8 cellular contexts compared by ENCODE assay signal in the genomic region with DNA sequence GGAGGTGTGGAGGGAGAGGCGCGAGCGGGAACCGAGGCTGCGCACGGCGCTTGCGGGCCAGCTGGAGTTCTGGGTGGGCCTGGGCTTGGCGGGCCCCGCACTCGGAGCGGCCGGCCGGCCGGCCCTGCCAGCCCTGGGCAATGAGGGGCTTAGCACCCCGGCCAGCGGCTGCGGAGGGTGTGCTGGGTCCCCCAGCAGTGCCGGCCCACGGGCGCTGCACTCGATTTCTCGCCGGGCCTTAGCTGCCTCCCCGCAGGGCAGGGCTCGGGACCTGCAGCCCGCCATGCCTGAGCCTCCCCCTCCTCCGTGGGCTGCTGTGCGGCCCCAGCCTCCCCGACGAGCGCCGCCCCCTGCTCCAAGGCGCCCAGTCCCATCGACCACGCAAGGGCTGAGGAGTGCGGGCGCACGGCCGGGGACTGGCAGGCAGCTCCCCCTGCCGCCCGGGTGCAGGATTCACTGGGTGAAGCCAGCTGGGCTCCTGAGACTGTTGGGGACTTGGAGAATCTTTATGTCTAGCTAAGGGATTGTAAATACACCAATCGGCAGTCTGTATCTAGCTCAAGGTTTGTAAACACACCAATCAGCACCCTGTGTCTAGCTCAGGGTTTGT. TPM values are rescaled to one million over a fixed set of nuclear protein-coding genes. Genes with fewer than 3 reads are reported as not detected.
A peak's percentile ranks its signal among the peaks of the same experiment; 100 is the strongest.
DNase-seq lines count a peak whose midpoint lies in the region; ATAC-seq and TF ChIP-seq lines count a peak whose summit lies in the region.
"Not testable (repeated sequence)": the region's sequence is repeated elsewhere in the genome, so short reads cannot be mapped to it uniquely, and the experiment has no call there.

No MANE protein-coding gene starts in this region.

- H3K9me3 Mint-ChIP-seq in CD4-positive, CD25-positive, alpha-beta regulatory T cell; activated CD4-positive, alpha-beta T cell treated with anti-CD3 and anti-CD28 coated beads, Interleukin-2, amount 10 ng/mL, durations not matched to agents 24 days and 14 days; activated T-helper 2 cell treated with anti-CD3 and anti-CD28 coated beads, Interferon-gamma antibody, Interleukin-2, Interleukin-4, amounts not matched to agents 10 μg/mL and 5 μg/mL and 100 μg/mL, durations not matched to agents 14 hours and 24 hours and 36 hours; central memory CD8-positive, alpha-beta T cell; memory B cell; stimulated activated naive B cell treated with anti-CD40 and anti-IgM and Interleukin-4, amounts not matched to agents 10 μg/mL and 1 μg/mL and 100 μg/mL, for 72 hours: not testable (repeated sequence)

- intact Hi-C loops in activated CD4-positive, alpha-beta T cell treated with anti-CD3 and anti-CD28 coated beads, Interleukin-2, amount 10 ng/mL, durations not matched to agents 24 days and 14 days (cut with micrococcal nuclease); activated T-helper 2 cell treated with anti-CD3 and anti-CD28 coated beads, Interferon-gamma antibody, Interleukin-2, Interleukin-4, amounts not matched to agents 10 μg/mL and 5 μg/mL and 100 μg/mL, durations not matched to agents 14 hours and 24 hours and 36 hours (cut with micrococcal nuclease): not testable (repeated sequence)

- not testable (repeated sequence) for H3K36me3 Mint-ChIP-seq in CD4-positive, CD25-positive, alpha-beta regulatory T cell; activated CD4-positive, alpha-beta T cell treated with anti-CD3 and anti-CD28 coated beads, Interleukin-2, amount 10 ng/mL, durations not matched to agents 24 days and 14 days (ENCODE audit: low read depth); memory B cell; stimulated activated naive B cell treated with anti-CD40 and anti-IgM and Interleukin-4, amounts not matched to agents 10 μg/mL and 1 μg/mL and 100 μg/mL, for 72 hours
- peaks cover 13% of the 10 kb centered on the region for H3K36me3 Mint-ChIP-seq in activated T-helper 2 cell treated with anti-CD3 and anti-CD28 coated beads, Interferon-gamma antibody, Interleukin-2, Interleukin-4, amounts not matched to agents 10 μg/mL and 5 μg/mL and 100 μg/mL, durations not matched to agents 14 hours and 24 hours and 36 hours (ENCODE audit: low read depth)
- peaks cover 12% of the 10 kb centered on the region for H3K36me3 Mint-ChIP-seq in central memory CD8-positive, alpha-beta T cell (ENCODE audit: insufficient read depth)

- H3K9me3 ChIP-seq in CD4-positive, CD25-positive, alpha-beta regulatory T cell (ENCODE audit: control insufficient read depth in 2 of 2, low read length in 2 of 2), result not testable (repeated sequence)

- not testable (repeated sequence) for H3K27ac ChIP-seq in CD4-positive, CD25-positive, alpha-beta regulatory T cell (ENCODE audit: insufficient read depth, low read length, poor library complexity, severe bottlenecking)

- peak overlapping the region in 2 of 3 donors; percentile 83 to 92 for H3K27ac Mint-ChIP-seq in CD4-positive, CD25-positive, alpha-beta regulatory T cell
- peak overlapping the region; percentile 27 for H3K27ac Mint-ChIP-seq in activated CD4-positive, alpha-beta T cell treated with anti-CD3 and anti-CD28 coated beads, Interleukin-2, amount 10 ng/mL, durations not matched to agents 24 days and 14 days
- H3K27ac Mint-ChIP-seq in activated T-helper 2 cell treated with anti-CD3 and anti-CD28 coated beads, Interferon-gamma antibody, Interleukin-2, Interleukin-4, amounts not matched to agents 10 μg/mL and 5 μg/mL and 100 μg/mL, durations not matched to agents 14 hours and 24 hours and 36 hours, result peak overlapping the region; percentile 8
- not testable (repeated sequence) for H3K27ac Mint-ChIP-seq in central memory CD8-positive, alpha-beta T cell (ENCODE audit: low read depth); memory B cell
- H3K27ac Mint-ChIP-seq in stimulated activated naive B cell treated with anti-CD40 and anti-IgM and Interleukin-4, amounts not matched to agents 10 μg/mL and 1 μg/mL and 100 μg/mL, for 72 hours, result peak overlapping the region; percentile 7

- H3K27me3 ChIP-seq in CD4-positive, CD25-positive, alpha-beta regulatory T cell (ENCODE audit: control insufficient read depth, insufficient read depth, low read length), result not testable (repeated sequence)

- H3K4me3 ChIP-seq in CD4-positive, CD25-positive, alpha-beta regulatory T cell (ENCODE audit: low read depth, low read length), result peak overlapping the region; percentile 80
- H3K4me3 ChIP-seq in HFF-Myc (replicated peaks; ENCODE audit: low read depth, low read length); fibroblast of villous mesenchyme (ENCODE audit: low read depth, low read length): not testable (repeated sequence)

- peaks cover 14 to 30% (median 23%) of the 10 kb centered on the region in 4 donors for H3K4me1 Mint-ChIP-seq in CD4-positive, CD25-positive, alpha-beta regulatory T cell
- H3K4me1 Mint-ChIP-seq in activated CD4-positive, alpha-beta T cell treated with anti-CD3 and anti-CD28 coated beads, Interleukin-2, amount 10 ng/mL, durations not matched to agents 24 days and 14 days, result peaks cover 20% of the 10 kb centered on the region
- peaks cover 15% of the 10 kb centered on the region for H3K4me1 Mint-ChIP-seq in activated T-helper 2 cell treated with anti-CD3 and anti-CD28 coated beads, Interferon-gamma antibody, Interleukin-2, Interleukin-4, amounts not matched to agents 10 μg/mL and 5 μg/mL and 100 μg/mL, durations not matched to agents 14 hours and 24 hours and 36 hours (ENCODE audit: low read depth)
- H3K4me1 Mint-ChIP-seq in central memory CD8-positive, alpha-beta T cell, result peaks cover 21% of the 10 kb centered on the region
- peaks cover 12% of the 10 kb centered on the region for H3K4me1 Mint-ChIP-seq in memory B cell
- H3K4me1 Mint-ChIP-seq in stimulated activated naive B cell treated with anti-CD40 and anti-IgM and Interleukin-4, amounts not matched to agents 10 μg/mL and 1 μg/mL and 100 μg/mL, for 72 hours, result peaks cover 11 to 18% of the 10 kb centered on the region in 2 donors

- DNase-seq in CD4-positive, CD25-positive, alpha-beta regulatory T cell, result peak in 2 of 3 donors; percentile 15 to 57
- DNase-seq in HFF-Myc (ENCODE audit: extremely low read depth, low read depth); memory B cell (ENCODE audit: low spot score in 2 of 2); stimulated activated naive B cell treated with anti-CD40 and anti-IgM and Interleukin-4, amounts not matched to agents 10 μg/mL and 1 μg/mL and 100 μg/mL, for 72 hours: not testable (repeated sequence)
- peak; percentile 80 for DNase-seq in activated CD4-positive, alpha-beta T cell treated with anti-CD3 and anti-CD28 coated beads, Interleukin-2, amount 10 ng/mL, durations not matched to agents 24 days and 14 days
- DNase-seq in activated T-helper 2 cell treated with anti-CD3 and anti-CD28 coated beads, Interferon-gamma antibody, Interleukin-2, Interleukin-4, amounts not matched to agents 10 μg/mL and 5 μg/mL and 100 μg/mL, durations not matched to agents 14 hours and 24 hours and 36 hours (ENCODE audit: low spot score), result peak; percentile 31
- DNase-seq in central memory CD8-positive, alpha-beta T cell (ENCODE audit: low spot score in 2 of 2), result peak in 1 of 2 donors; percentile 17
- peak; percentile 25 for DNase-seq in fibroblast of villous mesenchyme (ENCODE audit: low read depth)

- H3K4me1 ChIP-seq in CD4-positive, CD25-positive, alpha-beta regulatory T cell (ENCODE audit: control insufficient read depth, insufficient read depth, low read length, poor library complexity, severe bottlenecking), result peaks cover 14% of the 10 kb centered on the region

- peak overlapping the region; percentile 84 to 94 (median 90) for H3K4me3 Mint-ChIP-seq in CD4-positive, CD25-positive, alpha-beta regulatory T cell
- H3K4me3 Mint-ChIP-seq in activated CD4-positive, alpha-beta T cell treated with anti-CD3 and anti-CD28 coated beads, Interleukin-2, amount 10 ng/mL, durations not matched to agents 24 days and 14 days, result peak overlapping the region; percentile 85
- H3K4me3 Mint-ChIP-seq in activated T-helper 2 cell treated with anti-CD3 and anti-CD28 coated beads, Interferon-gamma antibody, Interleukin-2, Interleukin-4, amounts not matched to agents 10 μg/mL and 5 μg/mL and 100 μg/mL, durations not matched to agents 14 hours and 24 hours and 36 hours (ENCODE audit: low read depth), result peak overlapping the region; percentile 76
- H3K4me3 Mint-ChIP-seq in central memory CD8-positive, alpha-beta T cell, result peak overlapping the region; percentile 79
- peak overlapping the region; percentile 83 for H3K4me3 Mint-ChIP-seq in memory B cell
- H3K4me3 Mint-ChIP-seq in stimulated activated naive B cell treated with anti-CD40 and anti-IgM and Interleukin-4, amounts not matched to agents 10 μg/mL and 1 μg/mL and 100 μg/mL, for 72 hours, result peak overlapping the region; percentile 78 to 81

- not testable (repeated sequence) for ATAC-seq in CD4-positive, CD25-positive, alpha-beta regulatory T cell (ENCODE audit: low read depth in 2 of 2); central memory CD8-positive, alpha-beta T cell (replicated peaks; ENCODE audit: extremely low read depth, poor library complexity, severe bottlenecking); memory B cell (ENCODE audit: low read depth); stimulated activated naive B cell treated with anti-CD40 and anti-IgM and Interleukin-4, amounts not matched to agents 10 μg/mL and 1 μg/mL and 100 μg/mL, for 72 hours (replicated peaks)

- TF ChIP-seq CTCF in HFF-Myc (IDR thresholded peaks at IDR 0.05; ENCODE audit: low read depth, low read length, missing control alignments) (peak; percentile 3), fibroblast of villous mesenchyme (IDR thresholded peaks at IDR 0.05; ENCODE audit: insufficient read depth, low read depth, low read length) (peak; percentile 9)

- H3K36me3 ChIP-seq in CD4-positive, CD25-positive, alpha-beta regulatory T cell (ENCODE audit: control insufficient read depth, insufficient read depth, low read length), result not testable (repeated sequence)

- H3K27me3 Mint-ChIP-seq in CD4-positive, CD25-positive, alpha-beta regulatory T cell; activated CD4-positive, alpha-beta T cell treated with anti-CD3 and anti-CD28 coated beads, Interleukin-2, amount 10 ng/mL, durations not matched to agents 24 days and 14 days; activated T-helper 2 cell treated with anti-CD3 and anti-CD28 coated beads, Interferon-gamma antibody, Interleukin-2, Interleukin-4, amounts not matched to agents 10 μg/mL and 5 μg/mL and 100 μg/mL, durations not matched to agents 14 hours and 24 hours and 36 hours (ENCODE audit: low read depth); central memory CD8-positive, alpha-beta T cell; memory B cell; stimulated activated naive B cell treated with anti-CD40 and anti-IgM and Interleukin-4, amounts not matched to agents 10 μg/mL and 1 μg/mL and 100 μg/mL, for 72 hours: not testable (repeated sequence)

RNA-seq across cellular contexts. Expression of a gene that starts 2.9 kb away (rescaled TPM):
- total RNA-seq in CD4-positive, CD25-positive, alpha-beta regulatory T cell, result 94.4 TPM
- 100 to 1,000 TPM; 235 to 283 (median 264) TPM for polyA plus RNA-seq in CD4-positive, CD25-positive, alpha-beta regulatory T cell
- total RNA-seq in activated CD4-positive, alpha-beta T cell treated with anti-CD3 and anti-CD28 coated beads, Interleukin-2, amount 10 ng/mL, durations not matched to agents 24 days and 14 days, result 192 and 194 TPM in 2 replicates
- total RNA-seq in activated T-helper 2 cell treated with anti-CD3 and anti-CD28 coated beads, Interferon-gamma antibody, Interleukin-2, Interleukin-4, amounts not matched to agents 10 μg/mL and 5 μg/mL and 100 μg/mL, durations not matched to agents 14 hours and 24 hours and 36 hours, result 212 and 217 TPM in 2 replicates
- total RNA-seq in fibroblast of villous mesenchyme, result 491 and 661 TPM in 2 replicates
